8 cellular contexts compared by ENCODE assay signal in genomic region chr15:34209421-34210282, GRCh38. TPM values are rescaled to one million over a fixed set of nuclear protein-coding genes. Genes with fewer than 3 reads are reported as not detected.
A peak's percentile ranks its signal among the peaks of the same experiment; 100 is the strongest.
DNase-seq lines count a peak whose midpoint lies in the region; ATAC-seq and TF ChIP-seq lines count a peak whose summit lies in the region.

A gene with protein sequence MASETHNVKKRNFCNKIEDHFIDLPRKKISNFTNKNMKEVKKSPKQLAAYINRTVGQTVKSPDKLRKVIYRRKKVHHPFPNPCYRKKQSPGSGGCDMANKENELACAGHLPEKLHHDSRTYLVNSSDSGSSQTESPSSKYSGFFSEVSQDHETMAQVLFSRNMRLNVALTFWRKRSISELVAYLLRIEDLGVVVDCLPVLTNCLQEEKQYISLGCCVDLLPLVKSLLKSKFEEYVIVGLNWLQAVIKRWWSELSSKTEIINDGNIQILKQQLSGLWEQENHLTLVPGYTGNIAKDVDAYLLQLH (minus strand): TSS chr15:34210096. CDS start chr15:34163676, 46,420 bp downstream.

- H3K36me3 Mint-ChIP-seq in activated naive CD4-positive, alpha-beta T cell treated with anti-CD3 and anti-CD28 coated beads, Interleukin-2, amount 50 U/mL, for 72 hours, result peaks cover 0 to 10% of the 10 kb centered on the region in 2 donors

- peaks cover 4% of the 10 kb centered on the region for H3K4me1 ChIP-seq in ovary (ENCODE audit: insufficient read depth)
- peaks cover 8 to 9% of the 10 kb centered on the region in 2 donors for H3K4me1 ChIP-seq in thyroid gland

- TF ChIP-seq EP300 in ovary (IDR thresholded peaks at IDR 0.05), result no peak

- H3K36me3 ChIP-seq in ovary (no peaks in the 10 kb centered on the region), thyroid gland (no peaks in the 10 kb centered on the region)

- peak; percentile 86 for DNase-seq in GM12864 (ENCODE audit: low read depth)
- peak; percentile 87 for DNase-seq in NCI-H1092 treated with DMSO at 0.1 percent for 48 hours (lab: John Stamatoyannopoulos, UW)
- peak; percentile 80 for DNase-seq in SKM-1 (lab: John Stamatoyannopoulos, UW; ENCODE audit: unreplicated experiment)
- DNase-seq in activated naive CD4-positive, alpha-beta T cell treated with anti-CD3 and anti-CD28 coated beads, Interleukin-2, amount 50 U/mL, for 72 hours (ENCODE audit: low spot score in 2 of 2), result peak; percentile 94 to 99
- DNase-seq in head of caudate nucleus, result peak; percentile 90 to 99 (median 96)
- DNase-seq in ovary, result peak; percentile 95 to 98 (median 98)
- peak; percentile 96 to 98 for DNase-seq in thyroid gland

- H3K27ac Mint-ChIP-seq in activated naive CD4-positive, alpha-beta T cell treated with anti-CD3 and anti-CD28 coated beads, Interleukin-2, amount 50 U/mL, for 72 hours, result peak within 1 kb of the TSS; percentile 81 to 92

- 0 to 1% (median 1%) methylated on average over 72 to 81 of the region's 81 CpGs for WGBS in ovary, 3 donors
- 1% methylated on average over 18 to 46 of the region's 81 CpGs for WGBS in thyroid gland, 2 donors

- no peaks in the 10 kb centered on the region for H3K9me3 Mint-ChIP-seq in activated naive CD4-positive, alpha-beta T cell treated with anti-CD3 and anti-CD28 coated beads, Interleukin-2, amount 50 U/mL, for 72 hours

- TF ChIP-seq CTCF in GM12864 (IDR thresholded peaks at IDR 0.05; ENCODE audit: low read depth, low read length, missing control alignments) (peak; percentile 90), ovary (IDR thresholded peaks at IDR 0.05) (peak; percentile 87 to 97 (median 93)), thyroid gland (IDR thresholded peaks at IDR 0.05) (peak; percentile 85 to 96 (median 92))

- H3K27me3 ChIP-seq in ovary (no peaks in the 10 kb centered on the region), thyroid gland (no peaks in the 10 kb centered on the region)

- peak; percentile 94 for ATAC-seq in HG02623 (IDR thresholded peaks at IDR 0.05; ENCODE audit: unreplicated experiment)
- ATAC-seq in activated naive CD4-positive, alpha-beta T cell treated with anti-CD3 and anti-CD28 coated beads, Interleukin-2, amount 50 U/mL, for 72 hours, result peak; percentile 94 to 95

- peak; percentile 44 for TF ChIP-seq POLR2A in ovary (IDR thresholded peaks at IDR 0.05)
- TF ChIP-seq POLR2A in thyroid gland (IDR thresholded peaks at IDR 0.05), result peak in 1 of 2 donors; percentile 96

- H3K4me3 ChIP-seq in GM12864 (ENCODE audit: low read depth, low read length) (peak within 1 kb of the TSS; percentile 72), ovary (peak within 1 kb of the TSS; percentile 55), thyroid gland (replicated peaks in 1 of 3) (peak within 1 kb of the TSS in 2 of 3 donors; percentile 44 to 78)

- H3K27ac ChIP-seq in ovary, result peak within 1 kb of the TSS; percentile 44 to 79
- peak within 1 kb of the TSS; percentile 66 to 81 (median 75) for H3K27ac ChIP-seq in thyroid gland

- no peaks in the 10 kb centered on the region for H3K9me3 ChIP-seq in ovary
- H3K9me3 ChIP-seq in thyroid gland, result no peaks in the 10 kb centered on the region

- intact Hi-C loops in head of caudate nucleus (cut with DNase I), result loop anchor here (5.0 kb wide), 2 partner anchors 107 to 147 kb away; partner anchors contain the start of genes EMC7 and PGBD4
- intact Hi-C loops in ovary (cut with DNase I), result loop anchor here in 3 of 4 donors (5.0 to 10.0 kb wide), 2 partner anchors 145 to 147 kb away; no protein-coding TSS in a partner anchor
- intact Hi-C loops in thyroid gland (cut with DNase I), result loop anchor here (2.0 kb wide), 1 partner anchor 147 kb away; no protein-coding TSS in a partner anchor

RNA-seq across cellular contexts. Expression of the gene that starts here (rescaled TPM):
- 10 to 100 TPM; 49.9 to 53.0 TPM for total RNA-seq in activated naive CD4-positive, alpha-beta T cell treated with anti-CD3 and anti-CD28 coated beads, Interleukin-2, amount 50 U/mL, for 72 hours
- 10 to 100 TPM; 23.7 to 52.2 (median 37.4) TPM for total RNA-seq in ovary
- 10 to 100 TPM; 12.9 to 27.1 TPM for polyA plus RNA-seq in ovary
- total RNA-seq in thyroid gland, result 10 to 100 TPM; 39.8 to 66.6 (median 50.5) TPM

Comparison
In these comparisons a context has a peak if more than half of its experiments do, and no peak if none do; other contexts are left out.
1. Peak in every context shown above with its lines: DNase-seq, ATAC-seq, H3K4me3 ChIP-seq and H3K27ac ChIP-seq.